In genomic region chr5:177412603-177413233, GRCh38 we compare ENCODE assay signal across 11 cellular contexts. TPM values are rescaled to one million over a fixed set of nuclear protein-coding genes. Genes with fewer than 3 reads are reported as not detected.
DNase-seq lines count a peak whose midpoint lies in the region; ATAC-seq and TF ChIP-seq lines count a peak whose summit lies in the region.
"Had no signal": no experiment of that assay in that cellular context is flagged by ENCODE, and none has a peak within 500 bp of the region (broad histone marks: within the 10 kb centered on the region; RNA-seq: fewer than 3 reads in every experiment).

No MANE protein-coding gene starts in this region.

- 86% methylated on average over 8 of the region's 8 CpGs for WGBS in right cardiac atrium

- H3K9me3 ChIP-seq in BLaER1 (no peaks in the 10 kb centered on the region), right cardiac atrium (ENCODE audit: control insufficient read depth, low read length) (no peaks in the 10 kb centered on the region), OCI-LY7 (ENCODE audit: low read length) (no peaks in the 10 kb centered on the region), uterus (no peaks in the 10 kb centered on the region)

- no peak for TF ChIP-seq POLR2A in uterus (IDR thresholded peaks at IDR 0.05)

- peak overlapping the region; percentile 82 for H3K27ac Mint-ChIP-seq in activated CD4-positive, alpha-beta memory T cell treated with anti-CD3 and anti-CD28 coated beads for 36 hours

- TF ChIP-seq CTCF in OCI-LY7 (conservative IDR thresholded peaks at IDR 0.05; ENCODE audit: low read length) (no peak), uterus (IDR thresholded peaks at IDR 0.05) (no peak)

- H3K27me3 Mint-ChIP-seq in activated CD4-positive, alpha-beta memory T cell treated with anti-CD3 and anti-CD28 coated beads for 36 hours: no peaks in the 10 kb centered on the region

- H3K36me3 Mint-ChIP-seq in activated CD4-positive, alpha-beta memory T cell treated with anti-CD3 and anti-CD28 coated beads for 36 hours: no peaks in the 10 kb centered on the region

- H3K9me2 ChIP-seq in OCI-LY7 (ENCODE audit: insufficient read depth, low read length): no peaks in the 10 kb centered on the region

- H4K20me1 ChIP-seq in BLaER1: no peaks in the 10 kb centered on the region
- no peaks in the 10 kb centered on the region for H4K20me1 ChIP-seq in OCI-LY7 (ENCODE audit: insufficient read depth, low read length)

- no peak overlapping the region for H3K9ac ChIP-seq in BLaER1

- H3K79me2 ChIP-seq in OCI-LY7 (ENCODE audit: insufficient read depth, low read depth, low read length): no peaks in the 10 kb centered on the region

- no peaks in the 10 kb centered on the region for H3K9me3 Mint-ChIP-seq in activated CD4-positive, alpha-beta memory T cell treated with anti-CD3 and anti-CD28 coated beads for 36 hours

- ATAC-seq in GM18870 (IDR thresholded peaks at IDR 0.05; ENCODE audit: unreplicated experiment): peak; percentile 79
- peak; percentile 77 for ATAC-seq in HG02798 (IDR thresholded peaks at IDR 0.05; ENCODE audit: poor library complexity, unreplicated experiment)
- ATAC-seq in right cardiac atrium: no peak
- ATAC-seq in HG03469 (IDR thresholded peaks at IDR 0.05; ENCODE audit: unreplicated experiment): no peak

- H3K4me1 ChIP-seq in BLaER1: peaks cover 15% of the 10 kb centered on the region
- no peaks in the 10 kb centered on the region for H3K4me1 ChIP-seq in right cardiac atrium (ENCODE audit: control insufficient read depth, insufficient read depth, low read length)
- peaks cover 5% of the 10 kb centered on the region for H3K4me1 ChIP-seq in OCI-LY7 (ENCODE audit: insufficient read depth, low read length, poor library complexity, severe bottlenecking)
- H3K4me1 ChIP-seq in uterus: no peaks in the 10 kb centered on the region

- H2AFZ ChIP-seq in OCI-LY7 (ENCODE audit: low read length): no peak overlapping the region

- CTCF ChIA-PET in activated CD4-positive, alpha-beta memory T cell treated with anti-CD3 and anti-CD28 coated beads for 36 hours (lab: Charles Lee): interaction anchor here (1.1 to 3.4 kb wide), 4 partner anchors 9 to 61 kb away, joined by 3 to 31 read pairs (median 8); no protein-coding TSS in a partner anchor
- CTCF ChIA-PET in OCI-LY7 (lab: Charles Lee; ENCODE audit: unreplicated experiment): no interaction called here

- DNase-seq in activated CD4-positive, alpha-beta memory T cell treated with anti-CD3 and anti-CD28 coated beads for 36 hours: peak; percentile 64
- DNase-seq in right cardiac atrium: no peak
- DNase-seq in OCI-LY7 (ENCODE audit: low spot score): no peak
- no peak for DNase-seq in uterus
- DNase-seq: brain microvascular endothelial cell, COR-L47 had no signal

- H3K36me3 ChIP-seq in BLaER1 (no peaks in the 10 kb centered on the region), OCI-LY7 (ENCODE audit: insufficient read depth, low read length) (no peaks in the 10 kb centered on the region), uterus (no peaks in the 10 kb centered on the region)
- H3K36me3 ChIP-seq: brain microvascular endothelial cell had no signal

- H3K4me3 Mint-ChIP-seq in activated CD4-positive, alpha-beta memory T cell treated with anti-CD3 and anti-CD28 coated beads for 36 hours: peak overlapping the region; percentile 55

- H3K4me3 ChIP-seq in BLaER1 (no peak overlapping the region), right cardiac atrium (ENCODE audit: low read length) (no peak overlapping the region), OCI-LY7 (ENCODE audit: low read depth, low read length, poor library complexity, severe bottlenecking) (no peak overlapping the region), uterus (no peak overlapping the region)

- peak overlapping the region; percentile 10; the same call in 1 of the 2 replicates for H3K4me2 ChIP-seq in BLaER1
- H3K4me2 ChIP-seq in OCI-LY7 (ENCODE audit: low read length): no peak overlapping the region; the same call in 1 of the 2 replicates

- peaks cover 46% of the 10 kb centered on the region for H3K4me1 Mint-ChIP-seq in activated CD4-positive, alpha-beta memory T cell treated with anti-CD3 and anti-CD28 coated beads for 36 hours (ENCODE audit: low read depth)

- BruUV-seq in OCI-LY7 (replicated peaks; lab: Mats Ljungman, UMichigan): no TSS peak

- H3K27me3 ChIP-seq in BLaER1 (no peaks in the 10 kb centered on the region), right cardiac atrium (ENCODE audit: control insufficient read depth, insufficient read depth) (no peaks in the 10 kb centered on the region), uterus (no peaks in the 10 kb centered on the region)
- H3K27me3 ChIP-seq: brain microvascular endothelial cell had no signal

- intact Hi-C loops in activated CD4-positive, alpha-beta memory T cell treated with anti-CD3 and anti-CD28 coated beads for 36 hours (cut with micrococcal nuclease): loop anchor here (2.0 kb wide), 1 partner anchor 14 kb away; the partner anchor contains the start of gene GRK6
- intact Hi-C loops in right cardiac atrium (cut with DNase I) (no loop called here), OCI-LY7 (cut with micrococcal nuclease; ENCODE audit: unreplicated experiment) (no loop called here), uterus (cut with DNase I; ENCODE audit: low total_unique reads) (no loop called here)

- POLR2A ChIA-PET in activated CD4-positive, alpha-beta memory T cell treated with anti-CD3 and anti-CD28 coated beads for 36 hours (lab: Charles Lee): interaction anchor here (0.6 to 2.7 kb wide), 4 partner anchors 9 to 32 kb away, joined by 3 to 12 read pairs (median 3); partner anchors contain the start of gene GRK6
- POLR2A ChIA-PET in OCI-LY7 (lab: Charles Lee): no interaction called here

- no peak overlapping the region for H3K27ac ChIP-seq in BLaER1
- H3K27ac ChIP-seq in right cardiac atrium (ENCODE audit: low read length): no peak overlapping the region
- H3K27ac ChIP-seq in OCI-LY7 (ENCODE audit: low read depth, low read length, poor library complexity, severe bottlenecking): no peak overlapping the region
- no peak overlapping the region for H3K27ac ChIP-seq in uterus
- H3K27ac ChIP-seq: brain microvascular endothelial cell had no signal

RNA-seq across cellular contexts. Expression of gene F12, which starts 3.4 kb away (rescaled TPM):
- 1 to 10 TPM; 5.1 to 5.9 TPM for total RNA-seq in activated CD4-positive, alpha-beta memory T cell treated with anti-CD3 and anti-CD28 coated beads for 36 hours
- under 1 TPM; 0.17 to 0.34 (median 0.26) TPM for total RNA-seq in right cardiac atrium
- 0.27 TPM for polyA plus RNA-seq in right cardiac atrium
- total RNA-seq in OCI-LY7 (2014; rRNA removed; shearing (Covaris generic)): 1.2 TPM in 1 of 2 replicates, not detected in the other
- 3.0 and 3.8 TPM in 2 replicates for total RNA-seq in OCI-LY7 (2022)
- total RNA-seq in uterus: 1 to 10 TPM in 1 of 4 donors, not detected in 3; 7.6 TPM

RNA-seq across cellular contexts. Expression of gene PFN3, which starts 12.3 kb away (rescaled TPM):
- not detected for total RNA-seq in activated CD4-positive, alpha-beta memory T cell treated with anti-CD3 and anti-CD28 coated beads for 36 hours
- not detected for total RNA-seq in right cardiac atrium
- not detected for polyA plus RNA-seq in right cardiac atrium
- total RNA-seq in OCI-LY7 (2014; rRNA removed; shearing (Covaris generic)): not detected in 2 replicates
- total RNA-seq in OCI-LY7 (2022): not detected in 2 replicates
- total RNA-seq in uterus: not detected
- total RNA-seq: glomerular endothelial cell had no signal

RNA-seq across cellular contexts. Expression of gene GRK6, which starts 13.8 kb away (rescaled TPM):
- total RNA-seq in activated CD4-positive, alpha-beta memory T cell treated with anti-CD3 and anti-CD28 coated beads for 36 hours: 100 to 1,000 TPM; 177 to 178 TPM
- total RNA-seq in right cardiac atrium (10 to 100 TPM; 13.2 to 16.9 (median 15.5) TPM), OCI-LY7 (2022) (99.4 and 102 TPM in 2 replicates), uterus (10 to 100 TPM; 16.4 to 29.8 (median 20.9) TPM)
- 7.4 TPM for polyA plus RNA-seq in right cardiac atrium
- 43.4 and 46.2 TPM in 2 replicates for total RNA-seq in OCI-LY7 (2014; rRNA removed; shearing (Covaris generic))

RNA-seq across cellular contexts. Expression of gene SLC34A1, which starts 28.5 kb away (rescaled TPM):
- total RNA-seq in activated CD4-positive, alpha-beta memory T cell treated with anti-CD3 and anti-CD28 coated beads for 36 hours: under 1 TPM in 1 of 2 experiments, not detected in 1; 0.15 TPM
- total RNA-seq in right cardiac atrium (not detected), OCI-LY7 (2022) (0.46 and 0.63 TPM in 2 replicates), uterus (not detected)
- not detected for polyA plus RNA-seq in right cardiac atrium
- 0.05 and 0.35 TPM in 2 replicates for total RNA-seq in OCI-LY7 (2014; rRNA removed; shearing (Covaris generic))
- total RNA-seq: glomerular endothelial cell had no signal

RNA-seq across cellular contexts. Expression of gene PRR7, which starts 33.9 kb away (rescaled TPM):
- total RNA-seq in activated CD4-positive, alpha-beta memory T cell treated with anti-CD3 and anti-CD28 coated beads for 36 hours: 10 to 100 TPM; 13.3 to 13.6 TPM
- total RNA-seq in right cardiac atrium (under 1 TPM in 3 of 4 donors, not detected in 1; 0.33 to 0.45 (median 0.35) TPM), OCI-LY7 (2022) (12.5 and 12.8 TPM in 2 replicates), uterus (1 to 10 TPM in 2 of 4 donors, not detected in 2; 1.9 to 3.0 TPM)
- polyA plus RNA-seq in right cardiac atrium: 0.27 TPM
- total RNA-seq in OCI-LY7 (2014; rRNA removed; shearing (Covaris generic)): 7.0 and 13.6 TPM in 2 replicates

Comparison
In these comparisons a context has a peak if more than half of its experiments do, and no peak if none do; other contexts are left out.
1. ATAC-seq: peak in GM18870 (single experiment) and HG02798 (single experiment); none in right cardiac atrium (0 of 2) and HG03469 (single experiment).